In the genomic region with DNA sequence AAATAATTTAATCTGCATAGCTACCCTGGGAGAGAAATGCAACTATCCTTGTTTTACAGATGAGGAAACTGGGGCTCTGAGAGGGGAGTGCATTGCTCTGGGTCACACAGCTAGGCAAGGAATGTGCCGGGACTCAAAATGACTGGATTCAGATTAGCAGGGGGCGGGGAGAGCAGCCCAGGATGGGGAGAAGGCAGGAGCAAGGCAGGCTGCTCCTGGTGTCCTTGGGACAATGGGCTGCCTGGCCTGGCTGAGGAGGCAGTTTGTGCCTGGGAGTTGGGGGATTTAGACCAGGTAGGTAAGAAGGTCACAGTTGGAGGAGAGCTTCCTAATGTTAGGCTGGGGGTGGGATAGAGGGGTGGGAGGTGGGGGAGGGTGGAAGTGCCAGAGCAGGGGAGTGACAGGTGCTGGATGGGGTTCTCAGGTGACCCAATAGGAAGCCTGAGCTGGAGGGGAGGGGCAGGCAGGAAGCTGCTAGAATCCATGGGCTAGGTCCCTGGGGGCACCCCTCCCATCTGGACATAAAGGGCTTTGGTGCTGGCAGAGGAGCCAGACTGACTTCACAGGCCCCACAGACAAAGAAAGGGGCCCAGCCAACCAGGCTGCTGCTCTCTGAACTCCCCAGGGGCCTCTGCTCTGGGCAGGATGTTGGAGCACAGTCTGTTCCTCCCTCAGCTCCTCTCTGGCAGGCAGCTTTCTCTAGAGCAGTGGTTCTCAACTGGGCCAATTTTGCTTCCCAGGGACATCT, we compare ENCODE assay signal across 8 cellular contexts. TPM values are rescaled to one million over a fixed set of nuclear protein-coding genes. Genes with fewer than 3 reads are reported as not detected.
DNase-seq lines count a peak whose midpoint lies in the region; ATAC-seq and TF ChIP-seq lines count a peak whose summit lies in the region.

No MANE protein-coding gene starts in this region.

- H3K9me3 ChIP-seq in iPS DF 6.9 (ENCODE audit: control insufficient read depth, insufficient read depth, low read length), result no peaks in the 10 kb centered on the region
- no peaks in the 10 kb centered on the region for H3K9me3 ChIP-seq in tibial nerve

- H3K36me3 ChIP-seq in iPS DF 6.9 (ENCODE audit: control insufficient read depth, insufficient read depth, low read length) (no peaks in the 10 kb centered on the region), tibial nerve (peaks cover 0 to 35% (median 3%) of the 10 kb centered on the region in 3 donors)

- TF ChIP-seq EP300 in tibial nerve (IDR thresholded peaks at IDR 0.05), result peak; percentile 31 to 53

- H3K27ac ChIP-seq in iPS DF 6.9 (ENCODE audit: low read length) (peak overlapping the region; percentile 27), tibial nerve (peak overlapping the region in 3 of 4 donors; percentile 54 to 70 (median 62))

- no peaks in the 10 kb centered on the region for H3K9me3 Mint-ChIP-seq in activated CD8-positive, alpha-beta memory T cell treated with anti-CD3 and anti-CD28 coated beads, Interleukin-2, amount 10 ng/mL, durations not matched to agents 7 days and 5 days (ENCODE audit: low read depth)
- no peaks in the 10 kb centered on the region for H3K9me3 Mint-ChIP-seq in activated naive CD8-positive, alpha-beta T cell treated with anti-CD3 and anti-CD28 coated beads, Interleukin-2, amount 50 U/mL, for 24 hours

- no peak for TF ChIP-seq CTCF in tibial nerve (IDR thresholded peaks at IDR 0.05)

- no peaks in the 10 kb centered on the region for H3K4me1 Mint-ChIP-seq in activated CD8-positive, alpha-beta memory T cell treated with anti-CD3 and anti-CD28 coated beads, Interleukin-2, amount 10 ng/mL, durations not matched to agents 7 days and 5 days
- no peaks in the 10 kb centered on the region for H3K4me1 Mint-ChIP-seq in activated naive CD8-positive, alpha-beta T cell treated with anti-CD3 and anti-CD28 coated beads, Interleukin-2, amount 50 U/mL, for 24 hours

- peak; percentile 16 for ATAC-seq in activated CD8-positive, alpha-beta memory T cell treated with anti-CD3 and anti-CD28 coated beads, Interleukin-2, amount 10 ng/mL, durations not matched to agents 7 days and 5 days
- ATAC-seq in activated naive CD8-positive, alpha-beta T cell treated with anti-CD3 and anti-CD28 coated beads, Interleukin-2, amount 50 U/mL, for 24 hours, result peak; percentile 24
- no peak for ATAC-seq in HG03432 (IDR thresholded peaks at IDR 0.05; ENCODE audit: unreplicated experiment)
- no peak for ATAC-seq in HG03135 (IDR thresholded peaks at IDR 0.05; ENCODE audit: unreplicated experiment)

- no peaks in the 10 kb centered on the region for H3K27me3 ChIP-seq in iPS DF 6.9 (ENCODE audit: control insufficient read depth, insufficient read depth, low read length)
- no peaks in the 10 kb centered on the region for H3K27me3 ChIP-seq in tibial nerve

- TF ChIP-seq POLR2A in tibial nerve (IDR thresholded peaks at IDR 0.05), result no peak

- CTCF ChIA-PET in activated CD8-positive, alpha-beta memory T cell treated with anti-CD3 and anti-CD28 coated beads, Interleukin-2, amount 10 ng/mL, durations not matched to agents 7 days and 5 days (lab: Charles Lee), result interaction anchor here (1.2 kb wide), 1 partner anchor 17 kb away, joined by 3 read pairs; no protein-coding TSS in a partner anchor

- no peak overlapping the region for H3K4me3 Mint-ChIP-seq in activated CD8-positive, alpha-beta memory T cell treated with anti-CD3 and anti-CD28 coated beads, Interleukin-2, amount 10 ng/mL, durations not matched to agents 7 days and 5 days
- no peak overlapping the region for H3K4me3 Mint-ChIP-seq in activated naive CD8-positive, alpha-beta T cell treated with anti-CD3 and anti-CD28 coated beads, Interleukin-2, amount 50 U/mL, for 24 hours

- H3K27ac Mint-ChIP-seq in activated CD8-positive, alpha-beta memory T cell treated with anti-CD3 and anti-CD28 coated beads, Interleukin-2, amount 10 ng/mL, durations not matched to agents 7 days and 5 days, result peak overlapping the region; percentile 2
- H3K27ac Mint-ChIP-seq in activated naive CD8-positive, alpha-beta T cell treated with anti-CD3 and anti-CD28 coated beads, Interleukin-2, amount 50 U/mL, for 24 hours, result no peak overlapping the region

- no CpG with 5 or more reads among the region's 2 CpGs for WGBS in iPS DF 6.9 (ENCODE audit: insufficient coverage, insufficient read length)
- WGBS in tibial nerve, 2 donors, result 66 to 86% methylated on average over 2 of the region's 2 CpGs

- no peak overlapping the region for H3K4me3 ChIP-seq in iPS DF 6.9 (ENCODE audit: low read length)
- no peak overlapping the region for H3K4me3 ChIP-seq in tibial nerve

- H3K36me3 Mint-ChIP-seq in activated CD8-positive, alpha-beta memory T cell treated with anti-CD3 and anti-CD28 coated beads, Interleukin-2, amount 10 ng/mL, durations not matched to agents 7 days and 5 days, result peaks cover 2% of the 10 kb centered on the region
- no peaks in the 10 kb centered on the region for H3K36me3 Mint-ChIP-seq in activated naive CD8-positive, alpha-beta T cell treated with anti-CD3 and anti-CD28 coated beads, Interleukin-2, amount 50 U/mL, for 24 hours (ENCODE audit: low read depth)

- no peak for DNase-seq in activated CD8-positive, alpha-beta memory T cell treated with anti-CD3 and anti-CD28 coated beads, Interleukin-2, amount 10 ng/mL, durations not matched to agents 7 days and 5 days
- no peak for DNase-seq in activated CD8-positive, alpha-beta memory T cell treated with anti-CD3 and anti-CD28 coated beads, Interleukin-2, amount 50 U/mL, for 48 hours
- no peak for DNase-seq in activated naive CD8-positive, alpha-beta T cell treated with anti-CD3 and anti-CD28 coated beads, Interleukin-2, amount 50 U/mL, for 24 hours
- DNase-seq in iPS DF 6.9 (ENCODE audit: low read depth, low spot score), result no peak
- DNase-seq in tibial nerve (ENCODE audit: low spot score in 2 of 2), result peak; percentile 65 to 77
- no peak for DNase-seq in SKM-1 (lab: John Stamatoyannopoulos, UW; ENCODE audit: unreplicated experiment)

- H3K4me1 ChIP-seq in iPS DF 6.9 (ENCODE audit: control insufficient read depth, insufficient read depth, low read length), result peaks cover 7% of the 10 kb centered on the region; the same call in 1 of the 2 replicates
- peaks cover 0 to 46% (median 20%) of the 10 kb centered on the region in 4 donors for H3K4me1 ChIP-seq in tibial nerve

- no peaks in the 10 kb centered on the region for H3K27me3 Mint-ChIP-seq in activated CD8-positive, alpha-beta memory T cell treated with anti-CD3 and anti-CD28 coated beads, Interleukin-2, amount 10 ng/mL, durations not matched to agents 7 days and 5 days
- H3K27me3 Mint-ChIP-seq in activated naive CD8-positive, alpha-beta T cell treated with anti-CD3 and anti-CD28 coated beads, Interleukin-2, amount 50 U/mL, for 24 hours, result no peaks in the 10 kb centered on the region

RNA-seq across cellular contexts. Expression of gene TRIM62, which starts 29.0 kb away (rescaled TPM):
- total RNA-seq in activated CD8-positive, alpha-beta memory T cell treated with anti-CD3 and anti-CD28 coated beads, Interleukin-2, amount 10 ng/mL, durations not matched to agents 7 days and 5 days, result 10 to 100 TPM in 1 of 2 experiments, 1 to 10 TPM in 1; 9.9 to 13.0 TPM
- total RNA-seq in tibial nerve, result 10 to 100 TPM; 11.1 to 14.9 (median 12.2) TPM

Comparison
In these comparisons a context has a peak if more than half of its experiments do, and no peak if none do; other contexts are left out.
1. ATAC-seq: peak in activated CD8-positive, alpha-beta memory T cell treated with anti-CD3 and anti-CD28 coated beads, Interleukin-2, amount 10 ng/mL, durations not matched to agents 7 days and 5 days (single experiment) and activated naive CD8-positive, alpha-beta T cell treated with anti-CD3 and anti-CD28 coated beads, Interleukin-2, amount 50 U/mL, for 24 hours (single experiment); none in HG03432 (single experiment) and HG03135 (single experiment).
2. DNase-seq: peak in tibial nerve (2 of 2); none in activated CD8-positive, alpha-beta memory T cell treated with anti-CD3 and anti-CD28 coated beads, Interleukin-2, amount 10 ng/mL, durations not matched to agents 7 days and 5 days (single experiment), activated CD8-positive, alpha-beta memory T cell treated with anti-CD3 and anti-CD28 coated beads, Interleukin-2, amount 50 U/mL, for 48 hours (single experiment), activated naive CD8-positive, alpha-beta T cell treated with anti-CD3 and anti-CD28 coated beads, Interleukin-2, amount 50 U/mL, for 24 hours (single experiment), iPS DF 6.9 (single experiment) and SKM-1 (single experiment).